28 cellular contexts compared by ENCODE assay signal in genomic region chr19:28281676-28282075, GRCh38.
"Had no signal": no experiment of that assay in that cellular context is flagged by ENCODE, and none has a peak within 500 bp of the region (broad histone marks: within the 10 kb centered on the region; RNA-seq: fewer than 3 reads in every experiment).

No MANE protein-coding gene starts in this region.

- H3K4me3 ChIP-seq: stomach, suprapubic skin, testis, thoracic aorta, thyroid gland, tibial artery, tibial nerve, transverse colon, upper lobe of left lung, upper lobe of right lung, uterus, vagina had no signal

- H3K36me3 Mint-ChIP-seq: stimulated activated effector memory CD8-positive, alpha-beta T cell treated with anti-CD3 and anti-CD28 coated beads, Interleukin-12 subunit alpha, Interleukin-12 subunit beta, amount 100 ng/mL, for 72 hours; stimulated activated naive B cell treated with anti-CD40 and anti-IgM and Interleukin-4, amounts not matched to agents 10 μg/mL and 1 μg/mL and 100 μg/mL, for 72 hours had no signal

- H3K4me3 Mint-ChIP-seq: stimulated activated effector memory CD8-positive, alpha-beta T cell treated with anti-CD3 and anti-CD28 coated beads, Interleukin-12 subunit alpha, Interleukin-12 subunit beta, amount 100 ng/mL, for 72 hours; stimulated activated memory B cell treated with anti-CD40 and anti-IgM and Interleukin-4, amounts not matched to agents 10 μg/mL and 1 μg/mL and 100 μg/mL, for 72 hours; stimulated activated naive B cell treated with anti-CD40 and anti-IgM and Interleukin-4, amounts not matched to agents 10 μg/mL and 1 μg/mL and 100 μg/mL, for 72 hours; stimulated activated naive CD8-positive, alpha-beta T cell treated with anti-CD3 and anti-CD28 coated beads, Interleukin-15, amount 100 ng/mL, for 72 hours; stimulated activated naive CD8-positive, alpha-beta T cell treated with anti-CD3 and anti-CD28 coated beads, Interleukin-15, Interleukin-2, amounts not matched to agents 100 ng/mL and 50 ng/mL, for 24 hours; type B pancreatic cell had no signal

- H3K27ac Mint-ChIP-seq: stimulated activated effector memory CD8-positive, alpha-beta T cell treated with anti-CD3 and anti-CD28 coated beads, Interleukin-12 subunit alpha, Interleukin-12 subunit beta, amount 100 ng/mL, for 72 hours; stimulated activated memory B cell treated with anti-CD40 and anti-IgM and Interleukin-4, amounts not matched to agents 10 μg/mL and 1 μg/mL and 100 μg/mL, for 72 hours; stimulated activated naive B cell treated with anti-CD40 and anti-IgM and Interleukin-4, amounts not matched to agents 10 μg/mL and 1 μg/mL and 100 μg/mL, for 72 hours; stimulated activated naive CD8-positive, alpha-beta T cell treated with anti-CD3 and anti-CD28 coated beads, Interleukin-15, amount 100 ng/mL, for 72 hours; stimulated activated naive CD8-positive, alpha-beta T cell treated with anti-CD3 and anti-CD28 coated beads, Interleukin-15, Interleukin-2, amounts not matched to agents 100 ng/mL and 50 ng/mL, for 24 hours; type B pancreatic cell had no signal

- H3K9me3 Mint-ChIP-seq: stimulated activated naive CD8-positive, alpha-beta T cell treated with anti-CD3 and anti-CD28 coated beads, Interleukin-15, Interleukin-2, amounts not matched to agents 100 ng/mL and 50 ng/mL, for 24 hours had no signal

- H3K4me1 ChIP-seq: stomach, suprapubic skin, testis, thyroid gland, tibial artery, tibial nerve, transverse colon, upper lobe of left lung, upper lobe of right lung, uterus, vagina had no signal

- H3K36me3 ChIP-seq: stomach, suprapubic skin, thoracic aorta, thyroid gland, tibial artery, tibial nerve, transverse colon, upper lobe of left lung, upper lobe of right lung, uterus, vagina had no signal

- DNase-seq: stimulated activated CD4-positive, alpha-beta T cell treated with anti-CD3 and anti-CD28 coated beads, Interleukin-2, amount 100 ng/mL, for 48 hours; stimulated activated CD4-positive, alpha-beta T cell treated with anti-CD3 and anti-CD28 coated beads, Interleukin-4, amount 100 ng/mL, for 1 hour; stimulated activated CD4-positive, alpha-beta T cell treated with anti-CD3 and anti-CD28 coated beads, Interleukin-4, amount 100 ng/mL, for 24 hours; stimulated activated CD4-positive, alpha-beta T cell treated with anti-CD3 and anti-CD28 coated beads, Interleukin-4, amount 100 ng/mL, for 4 hours; stimulated activated CD8-positive, alpha-beta memory T cell treated with anti-CD3 and anti-CD28 coated beads, Interleukin-4, amount 100 ng/mL, for 48 hours; stimulated activated naive B cell treated with anti-CD40 and anti-IgM and Interleukin-4, amounts not matched to agents 10 μg/mL and 1 μg/mL and 100 μg/mL, for 72 hours; stimulated activated naive CD4-positive, alpha-beta T cell; stimulated activated naive CD4-positive, alpha-beta T cell treated with Interleukin-2 at 50 U/mL for 16 hours; stimulated activated naive CD8-positive, alpha-beta T cell treated with anti-CD3 and anti-CD28 coated beads, Interleukin-15, amount 100 ng/mL, for 72 hours; stimulated activated naive CD8-positive, alpha-beta T cell treated with anti-CD3 and anti-CD28 coated beads, Interleukin-15, Interleukin-2, amounts not matched to agents 100 U/mL and 50 U/mL, for 24 hours; stomach; substantia nigra; testis; thyroid gland; tibial artery; transverse colon; trophoblast cell; upper lobe of left lung; upper lobe of right lung; uterus had no signal

- H3K4me1 Mint-ChIP-seq: stimulated activated effector memory CD8-positive, alpha-beta T cell treated with anti-CD3 and anti-CD28 coated beads, Interleukin-12 subunit alpha, Interleukin-12 subunit beta, amount 100 ng/mL, for 72 hours; stimulated activated memory B cell treated with anti-CD40 and anti-IgM and Interleukin-4, amounts not matched to agents 10 μg/mL and 1 μg/mL and 100 μg/mL, for 72 hours; stimulated activated naive B cell treated with anti-CD40 and anti-IgM and Interleukin-4, amounts not matched to agents 10 μg/mL and 1 μg/mL and 100 μg/mL, for 72 hours; stimulated activated naive CD8-positive, alpha-beta T cell treated with anti-CD3 and anti-CD28 coated beads, Interleukin-15, amount 100 ng/mL, for 72 hours had no signal

- H3K9me3 ChIP-seq: suprapubic skin, testis, thoracic aorta, thyroid gland, tibial artery, tibial nerve, transverse colon, upper lobe of right lung, uterus, vagina had no signal

- H3K27me3 ChIP-seq: stomach, testis, thyroid gland, tibial artery, tibial nerve, transverse colon, upper lobe of left lung, upper lobe of right lung, uterus, vagina had no signal

- H3K27ac ChIP-seq: stomach, suprapubic skin, testis, thoracic aorta, thyroid gland, tibial artery, tibial nerve, transverse colon, upper lobe of left lung, upper lobe of right lung, uterus, vagina had no signal
